Comparison of ENCODE assay signal across 21 cellular contexts in genomic region chr6:77178821-77179220, GRCh38.
A peak's percentile ranks its signal among the peaks of the same experiment; 100 is the strongest.
DNase-seq lines count a peak whose midpoint lies in the region; ATAC-seq and TF ChIP-seq lines count a peak whose summit lies in the region.
"Had no signal": no experiment of that assay in that cellular context is flagged by ENCODE, and none has a peak within 500 bp of the region (broad histone marks: within the 10 kb centered on the region; RNA-seq: fewer than 3 reads in every experiment).

No MANE protein-coding gene starts in this region.

- CTCF ChIA-PET in AG04450 (lab: Charles Lee) = no interaction called here

- H3K27me3 ChIP-seq in AG04450 (ENCODE audit: control insufficient read depth, insufficient read depth, low read length) (no peaks in the 10 kb centered on the region), WERI-Rb-1 (ENCODE audit: insufficient read depth, low read depth, severe bottlenecking) (no peaks in the 10 kb centered on the region)
- H3K27me3 ChIP-seq: spleen, upper lobe of right lung had no signal

- H3K4me3 ChIP-seq in AG04450 (ENCODE audit: low read depth, low read length) = no peak overlapping the region
- H3K4me3 ChIP-seq in WERI-Rb-1 (ENCODE audit: low read depth, low read length) = no peak overlapping the region
- H3K4me3 ChIP-seq: coronary artery, spleen, upper lobe of right lung had no signal

- H3K9me3 ChIP-seq in AG04450 (ENCODE audit: control insufficient read depth, insufficient read depth, low read length) (peaks cover 6% of the 10 kb centered on the region), WERI-Rb-1 (ENCODE audit: severe bottlenecking) (no peaks in the 10 kb centered on the region)
- H3K9me3 ChIP-seq: upper lobe of right lung had no signal

- DNase-seq in AG04450 (ENCODE audit: low read depth, low spot score) = peak; percentile 3
- peak; percentile 8 for DNase-seq in HS-27A (ENCODE audit: low read depth)
- DNase-seq in astrocyte of the hippocampus (ENCODE audit: low read depth, low spot score) = peak; percentile 13
- peak; percentile 3 for DNase-seq in inferior parietal cortex (ENCODE audit: extremely low spot score)
- DNase-seq in caudate nucleus (lab: John Stamatoyannopoulos, UW) = no peak
- DNase-seq in WERI-Rb-1 = no peak
- no peak for DNase-seq in central memory CD4-positive, alpha-beta T cell
- DNase-seq: activated CD4-positive, alpha-beta T cell treated with anti-CD3 and anti-CD28 coated beads, Interleukin-2, amount 50 U/mL, for 48 hours; activated naive CD8-positive, alpha-beta T cell treated with anti-CD3 and anti-CD28 coated beads, Interleukin-2, amount 10 ng/mL, durations not matched to agents 7 days and 5 days; activated T-cell treated with anti-CD3 and anti-CD28 coated beads, Interleukin-2, amount 50 U/mL, for 72 hours; erythroblast; Kasumi-1; left colon; NCI-H187; NCI-H524 treated with DMSO at 0.1 percent for 48 hours; spleen; stimulated activated naive B cell treated with anti-CD40 and anti-IgM and Interleukin-4, amounts not matched to agents 10 μg/mL and 1 μg/mL and 100 μg/mL, for 72 hours; upper lobe of right lung had no signal

- POLR2A ChIA-PET in AG04450 (lab: Yijun Ruan, JAX) = no interaction called here

- no peak for TF ChIP-seq CTCF in AG04450 (IDR thresholded peaks at IDR 0.05; ENCODE audit: low read depth, low read length)
- no peak for TF ChIP-seq CTCF in WERI-Rb-1 (IDR thresholded peaks at IDR 0.05; ENCODE audit: low read depth, low read length)

- H3K27ac ChIP-seq in AG04450 (ENCODE audit: low read depth, low read length) (no peak overlapping the region), caudate nucleus (ENCODE audit: low read depth, low read length) (no peak overlapping the region), WERI-Rb-1 (no peak overlapping the region)
- H3K27ac ChIP-seq: coronary artery, parathyroid adenoma, spleen, upper lobe of right lung had no signal

- no peaks in the 10 kb centered on the region for H3K36me3 ChIP-seq in WERI-Rb-1
- H3K36me3 ChIP-seq: spleen, upper lobe of right lung had no signal

- no peak for ATAC-seq in HG02885 (IDR thresholded peaks at IDR 0.05; ENCODE audit: poor library complexity, unreplicated experiment)
- ATAC-seq: activated T-cell treated with anti-CD3 and anti-CD28 coated beads, Interleukin-2, amount 50 U/mL, for 72 hours; left colon; stimulated activated naive B cell treated with anti-CD40 and anti-IgM and Interleukin-4, amounts not matched to agents 10 μg/mL and 1 μg/mL and 100 μg/mL, for 72 hours; upper lobe of right lung had no signal

Comparison
In these comparisons a context has a peak if more than half of its experiments do, and no peak if none do; other contexts are left out.
1. DNase-seq: peak in AG04450 (single experiment), HS-27A (single experiment), astrocyte of the hippocampus (single experiment) and inferior parietal cortex (single experiment); none in caudate nucleus (0 of 61), WERI-Rb-1 (single experiment) and central memory CD4-positive, alpha-beta T cell (single experiment).